Comparison of ENCODE assay signal across 14 cellular contexts in genomic region chr6:150639823-150640331, GRCh38.
"Had no signal": no experiment of that assay in that cellular context is flagged by ENCODE, and none has a peak within 500 bp of the region (broad histone marks: within the 10 kb centered on the region; RNA-seq: fewer than 3 reads in every experiment).

No MANE protein-coding gene starts in this region.

- H3K36me3 ChIP-seq: gastroesophageal sphincter, heart right ventricle, pancreas, tibial nerve had no signal

- ATAC-seq: activated T-cell treated with anti-CD3 and anti-CD28 coated beads, Interleukin-2, amount 50 U/mL, for 4 hours; gastroesophageal sphincter; heart right ventricle; left cardiac atrium; pancreas had no signal

- DNase-seq: activated CD4-positive, alpha-beta memory T cell treated with anti-CD3 and anti-CD28 coated beads, Interleukin-2, amount 10 ng/mL, durations not matched to agents 7 days and 5 days; activated CD4-positive, alpha-beta T cell treated with anti-CD3 and anti-CD28 coated beads for 4 hours; activated effector memory CD4-positive, alpha-beta T cell treated with Interleukin-2 at 50 U/mL for 16 hours; activated T-cell treated with anti-CD3 and anti-CD28 coated beads, Interleukin-2, amount 50 U/mL, for 4 hours; amniotic stem cell; heart right ventricle; left cardiac atrium; pancreas; stimulated activated CD4-positive, alpha-beta T cell treated with anti-CD3 and anti-CD28 coated beads, Interleukin-2, amount 100 ng/mL, for 48 hours; stimulated activated naive CD4-positive, alpha-beta T cell had no signal

- H3K9me3 ChIP-seq: gastroesophageal sphincter, heart right ventricle, pancreas, tibial nerve had no signal

- H3K27me3 ChIP-seq: gastroesophageal sphincter, heart right ventricle, pancreas, tibial nerve had no signal

- H3K27ac ChIP-seq: heart right ventricle, pancreas, VCaP had no signal

- H3K4me3 ChIP-seq: gastroesophageal sphincter, heart right ventricle, lung, pancreas, tibial nerve had no signal
